ENCODE assay signal across 8 cellular contexts in genomic region chr21:36385233-36385908, GRCh38. TPM values are rescaled to one million over a fixed set of nuclear protein-coding genes. Genes with fewer than 3 reads are reported as not detected.
A peak's percentile ranks its signal among the peaks of the same experiment; 100 is the strongest.
DNase-seq lines count a peak whose midpoint lies in the region; ATAC-seq, FAIRE-seq and TF ChIP-seq lines count a peak whose summit lies in the region.

TSS of gene CHAF1B (plus strand) at chr21:36385392. CDS start at chr21:36386137, 745 bp downstream.

- peak within 1 kb of the TSS; percentile 75 for H3K4me3 ChIP-seq in coronary artery
- peak within 1 kb of the TSS; percentile 67 to 82 (median 75) for H3K4me3 ChIP-seq in HepG2 (replicated peaks in 1 of 3; ENCODE audit: insufficient read depth in 1 of 3, low read depth in 2 of 3, low read length in 3 of 3)

- no TSS peak for BruUV-seq in HepG2 (replicated peaks; lab: Mats Ljungman, UMichigan)

- no peak for TF ChIP-seq EP300 in HepG2 (IDR thresholded peaks at IDR 0.05; ENCODE audit: low read depth in 2 of 2, low read length in 2 of 2)
- TF ChIP-seq EP300 in HepG2 (CRISPR knock-in tag; IDR thresholded peaks at IDR 0.05; ENCODE audit: borderline replicate concordance) = no peak

- TF ChIP-seq CTCF in AG09319 (IDR thresholded peaks at IDR 0.05; ENCODE audit: low read depth, low read length) = no peak
- TF ChIP-seq CTCF in coronary artery (IDR thresholded peaks at IDR 0.05) = no peak
- no peak for TF ChIP-seq CTCF in HepG2 (CRISPR knock-in tag; IDR thresholded peaks at IDR 0.05)

- TF ChIP-seq POLR2A in HepG2 (IDR thresholded peaks at IDR 0.05; ENCODE audit: insufficient read depth in 1 of 2, low read depth in 2 of 2, low read length in 2 of 2) = peak; percentile 68 to 78

- H2AFZ ChIP-seq in HepG2 (ENCODE audit: low read length) = peak within 1 kb of the TSS; percentile 3

- TF ChIP-seq RAD21 in HepG2 (CRISPR knock-in tag; IDR thresholded peaks at IDR 0.05) = 0 out of 2 replicates have a peak, but pooled peaks have one; percentile 14

- H3K27ac ChIP-seq in coronary artery (peak within 1 kb of the TSS; percentile 21 to 68), HepG2 (ENCODE audit: extremely low read length, insufficient read depth, low read length) (peak within 1 kb of the TSS; percentile 42)

- peak; percentile 24 for DNase-seq in AG09319 (ENCODE audit: extremely low read depth, low read depth)
- peak; percentile 56 to 93 for DNase-seq in NCI-H446 (lab: John Stamatoyannopoulos, UW)
- DNase-seq in activated CD4-positive, alpha-beta T cell treated with anti-CD3 and anti-CD28 coated beads for 48 hours = peak; percentile 88
- peak; percentile 82 for DNase-seq in coronary artery (ENCODE audit: low spot score)
- peak; percentile 64 for DNase-seq in HepG2 (ENCODE audit: low spot score)
- DNase-seq in stimulated activated CD4-positive, alpha-beta T cell treated with anti-CD3 and anti-CD28 coated beads, Interleukin-2, amount 100 ng/mL, for 24 hours = peak; percentile 86 to 89

- no peaks in the 10 kb centered on the region for H4K20me1 ChIP-seq in HepG2 (ENCODE audit: insufficient read depth, low read length)

- intact Hi-C loops in HepG2 (cut with micrococcal nuclease; ENCODE audit: unreplicated experiment) = loop anchor here (1.0 to 5.0 kb wide), 2 partner anchors 65 to 228 kb away; partner anchors contain the start of genes DOP1B and MORC3

- peaks cover 47% of the 10 kb centered on the region for H3K4me1 ChIP-seq in HepG2 (ENCODE audit: insufficient read depth, low read length)

- H3K9me3 ChIP-seq in HepG2 (ENCODE audit: low read length) = no peaks in the 10 kb centered on the region

- peak within 1 kb of the TSS; percentile 69 for H3K9ac ChIP-seq in HepG2 (ENCODE audit: insufficient read depth, low read depth, low read length)

- H3K36me3 ChIP-seq in HepG2 (replicated peaks in 1 of 2; ENCODE audit: control insufficient read depth in 1 of 2, insufficient read depth in 2 of 2, low read length in 2 of 2) = no peaks in the 10 kb centered on the region; a peak in 1 of 5 replicates

- 2% methylated on average over 8 of the region's 75 CpGs for WGBS in HepG2 (ENCODE audit: low lambda C conversion rate)

- POLR2A ChIA-PET in HepG2 (lab: Yijun Ruan, JAX) = interaction anchor here (0.7 kb wide), 1 partner anchor 604 kb away, joined by 3 read pairs; no protein-coding TSS in a partner anchor

- no peaks in the 10 kb centered on the region for H3K79me2 ChIP-seq in HepG2 (ENCODE audit: insufficient read depth, low read length)

- H3K4me2 ChIP-seq in HepG2 (ENCODE audit: low read depth, low read length) = peak within 1 kb of the TSS; percentile 88

- in situ Hi-C loops in HepG2 (cut with HindIII; ENCODE audit: extremely low pct_ligation_motif_present, low pct_unique_long_range_greater_than_20kb) = no loop called here

- ATAC-seq in GM19023 (IDR thresholded peaks at IDR 0.05; ENCODE audit: unreplicated experiment) = peak; percentile 93
- peak; percentile 84 for ATAC-seq in HG03196 (IDR thresholded peaks at IDR 0.05; ENCODE audit: unreplicated experiment)
- peak; percentile 88 for ATAC-seq in HepG2

- CTCF ChIA-PET in HepG2 (lab: Yijun Ruan, JAX; ENCODE audit: low intra/inter-chr PET ratio, low total read pairs) = no interaction called here

- FAIRE-seq in HepG2 (lab: Jason Lieb, UNC) = no peak

- H3K27me3 ChIP-seq in HepG2 (ENCODE audit: control insufficient read depth in 1 of 2, insufficient read depth in 2 of 2, low read length in 2 of 2) = no peaks in the 10 kb centered on the region

TF ChIP-seq in HepG2, 621 proteins besides CTCF, POLR2A, EP300 and RAD21 (continues in another document):
- no peak for TF ChIP-seq ZNF251 (CRISPR knock-in tag; IDR thresholded peaks at IDR 0.05)
- TF ChIP-seq, protein P1, sequence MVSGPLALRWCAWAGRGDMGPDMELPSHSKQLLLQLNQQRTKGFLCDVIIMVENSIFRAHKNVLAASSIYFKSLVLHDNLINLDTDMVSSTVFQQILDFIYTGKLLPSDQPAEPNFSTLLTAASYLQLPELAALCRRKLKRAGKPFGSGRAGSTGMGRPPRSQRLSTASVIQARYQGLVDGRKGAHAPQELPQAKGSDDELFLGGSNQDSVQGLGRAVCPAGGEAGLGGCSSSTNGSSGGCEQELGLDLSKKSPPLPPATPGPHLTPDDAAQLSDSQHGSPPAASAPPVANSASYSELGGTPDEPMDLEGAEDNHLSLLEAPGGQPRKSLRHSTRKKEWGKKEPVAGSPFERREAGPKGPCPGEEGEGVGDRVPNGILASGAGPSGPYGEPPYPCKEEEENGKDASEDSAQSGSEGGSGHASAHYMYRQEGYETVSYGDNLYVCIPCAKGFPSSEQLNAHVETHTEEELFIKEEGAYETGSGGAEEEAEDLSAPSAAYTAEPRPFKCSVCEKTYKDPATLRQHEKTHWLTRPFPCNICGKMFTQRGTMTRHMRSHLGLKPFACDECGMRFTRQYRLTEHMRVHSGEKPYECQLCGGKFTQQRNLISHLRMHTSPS (CRISPR knock-in tag; IDR thresholded peaks at IDR 0.05; ENCODE audit: low read depth) = no peak
- peak; percentile 31; the same call in 1 of the 2 replicates for TF ChIP-seq ZMYM4 (CRISPR knock-in tag; IDR thresholded peaks at IDR 0.05)
- no peak for TF ChIP-seq ZNF891 (CRISPR knock-in tag; IDR thresholded peaks at IDR 0.05)
- TF ChIP-seq HNRNPLL (IDR thresholded peaks at IDR 0.05; ENCODE audit: low read depth, low read length, poor library complexity, severe bottlenecking) = peak; percentile 50
- peak; percentile 69; the same call in 1 of the 2 replicates for TF ChIP-seq GABPB1 (CRISPR knock-in tag; IDR thresholded peaks at IDR 0.05)
- TF ChIP-seq ZSCAN12 (CRISPR knock-in tag; IDR thresholded peaks at IDR 0.05) = 0 out of 2 replicates have a peak, but pooled peaks have one; percentile 34
- TF ChIP-seq DMAP1 (CRISPR knock-in tag; IDR thresholded peaks at IDR 0.05) = no peak; the same call in 1 of the 2 replicates
- peak; percentile 52 for TF ChIP-seq PHF8 (CRISPR knock-in tag; IDR thresholded peaks at IDR 0.05)
- TF ChIP-seq POLR2G (IDR thresholded peaks at IDR 0.05; ENCODE audit: low read depth, low read length) = peak; percentile 52
- no peak for TF ChIP-seq JUN (CRISPR knock-in tag; IDR thresholded peaks at IDR 0.05)
- peak; percentile 73 for TF ChIP-seq RBFOX2 (IDR thresholded peaks at IDR 0.05; ENCODE audit: low read depth, low read length)
- TF ChIP-seq DR1 (CRISPR knock-in tag; IDR thresholded peaks at IDR 0.05) = peak; percentile 47; the same call in 1 of the 2 replicates
- 0 out of 2 replicates have a peak, but pooled peaks have one; percentile 30 for TF ChIP-seq SPEN (CRISPR knock-in tag; IDR thresholded peaks at IDR 0.05; ENCODE audit: low read depth)
- no peak for TF ChIP-seq PTBP1 (IDR thresholded peaks at IDR 0.05; ENCODE audit: low read depth, low read length, poor library complexity, severe bottlenecking)
- TF ChIP-seq SALL1 (CRISPR knock-in tag; IDR thresholded peaks at IDR 0.05) = peak; percentile 46; the same call in 1 of the 2 replicates
- TF ChIP-seq ATRX (CRISPR knock-in tag; IDR thresholded peaks at IDR 0.05; ENCODE audit: borderline replicate concordance) = no peak
- no peak for TF ChIP-seq GLI4 (CRISPR knock-in tag; IDR thresholded peaks at IDR 0.05; ENCODE audit: borderline replicate concordance)

RNA-seq across cellular contexts. Expression of gene CHAF1B, which starts in this region (rescaled TPM):
- total RNA-seq in HepG2 (2016; rRNA removed; fragmentation: Illumina TruSeq; extraction: Trizol) = 14.1 and 18.5 TPM in 2 replicates
- 3.7 and 3.8 TPM in 2 replicates for total RNA-seq in HepG2 (2016; cell fraction: cytosol; rRNA removed; fragmentation: Illumina TruSeq; extraction: Trizol; ENCODE audit: low read depth)
- total RNA-seq in HepG2 (2016; cell fraction: insoluble cytoplasmic fraction; rRNA removed; fragmentation: Illumina TruSeq; extraction: Trizol) = 13.0 and 16.8 TPM in 2 replicates
- total RNA-seq in HepG2 (2016; cell fraction: membrane; rRNA removed; fragmentation: Illumina TruSeq; extraction: Trizol) = 5.9 and 7.0 TPM in 2 replicates
- total RNA-seq in HepG2 (2016; cell fraction: nucleus; rRNA removed; fragmentation: Illumina TruSeq; extraction: Trizol) = 7.2 and 7.5 TPM in 2 replicates
- 3.8 and 5.1 TPM in 2 replicates for polyA plus RNA-seq in HepG2 (2011; rRNA removed)
- 2.9 and 3.2 TPM in 2 replicates for polyA plus RNA-seq in HepG2 (2011; cell fraction: cytosol; rRNA removed)
- 2.7 and 2.8 TPM in 2 replicates for polyA plus RNA-seq in HepG2 (2011; cell fraction: nucleus; rRNA removed)
- 2.8 and 5.6 TPM in 2 replicates for polyA plus RNA-seq in HepG2 (2012)
- polyA plus RNA-seq in HepG2 (2016; cell fraction: cytosol; fragmentation: Illumina TruSeq; extraction: Trizol; ENCODE audit: low read depth) = 2.5 and 2.9 TPM in 2 replicates
- 19.0 and 20.6 TPM in 2 replicates for polyA plus RNA-seq in HepG2 (2016; cell fraction: insoluble cytoplasmic fraction; fragmentation: Illumina TruSeq; extraction: Trizol; ENCODE audit: low read depth)
- 4.3 and 4.9 TPM in 2 replicates for polyA plus RNA-seq in HepG2 (2016; cell fraction: membrane; fragmentation: Illumina TruSeq; extraction: Trizol; ENCODE audit: low read depth)
- 11.3 and 12.9 TPM in 2 replicates for polyA plus RNA-seq in HepG2 (2016; cell fraction: nucleus; fragmentation: Illumina TruSeq; extraction: Trizol; ENCODE audit: insufficient read depth, low read depth)
- polyA minus RNA-seq in HepG2 (2011; rRNA and poly(A)+ RNA removed; ENCODE audit: low replicate concordance) = 8.1 and 17.0 TPM in 2 replicates
- 3.2 and 4.6 TPM in 2 replicates for polyA minus RNA-seq in HepG2 (2011; cell fraction: cytosol; rRNA and poly(A)+ RNA removed)
- 4.7 and 4.8 TPM in 2 replicates for polyA minus RNA-seq in HepG2 (2011; cell fraction: nucleus; rRNA and poly(A)+ RNA removed)

Comparison
In these comparisons a context has a peak if more than half of its experiments do, and no peak if none do; other contexts are left out.
1. Peak in every context shown above with its lines: DNase-seq, ATAC-seq, H3K4me3 ChIP-seq and H3K27ac ChIP-seq.
2. DNase-seq: peak in every context shown above with its lines; median percentile 88 in activated CD4-positive, alpha-beta T cell treated with anti-CD3 and anti-CD28 coated beads for 48 hours; 88 in stimulated activated CD4-positive, alpha-beta T cell treated with anti-CD3 and anti-CD28 coated beads, Interleukin-2, amount 100 ng/mL, for 24 hours; 82 in coronary artery; 74 in NCI-H446; 64 in HepG2; 24 in AG09319.